ENCODE assay signal across 1 cellular context in the genomic region with DNA sequence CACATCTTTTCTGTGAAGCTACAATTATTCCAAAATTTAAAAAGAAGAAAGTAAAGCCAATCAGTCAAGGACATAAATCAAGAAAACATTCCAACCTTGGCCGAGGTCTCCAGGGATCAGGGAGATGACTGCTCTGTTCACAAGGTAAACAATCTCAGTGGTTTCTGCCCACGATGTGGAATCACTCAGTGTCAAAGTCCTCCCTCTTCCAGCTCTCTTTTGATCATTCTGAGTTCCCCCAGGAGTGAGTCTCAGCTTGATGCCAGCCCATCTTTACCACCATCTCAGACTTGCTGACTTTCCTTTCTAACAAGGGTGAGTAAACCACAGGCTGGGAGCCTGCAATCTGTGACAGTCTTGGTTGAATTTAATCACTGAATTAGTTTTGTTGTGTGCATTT.
TF ChIP-seq lines count a peak whose summit lies in the region.

No MANE protein-coding gene starts in this region.

TF ChIP-seq in HepG2, 621 proteins besides CTCF, POLR2A, EP300 and RAD21 (continued from another document and continues in another):
- TF ChIP-seq, protein P1, sequence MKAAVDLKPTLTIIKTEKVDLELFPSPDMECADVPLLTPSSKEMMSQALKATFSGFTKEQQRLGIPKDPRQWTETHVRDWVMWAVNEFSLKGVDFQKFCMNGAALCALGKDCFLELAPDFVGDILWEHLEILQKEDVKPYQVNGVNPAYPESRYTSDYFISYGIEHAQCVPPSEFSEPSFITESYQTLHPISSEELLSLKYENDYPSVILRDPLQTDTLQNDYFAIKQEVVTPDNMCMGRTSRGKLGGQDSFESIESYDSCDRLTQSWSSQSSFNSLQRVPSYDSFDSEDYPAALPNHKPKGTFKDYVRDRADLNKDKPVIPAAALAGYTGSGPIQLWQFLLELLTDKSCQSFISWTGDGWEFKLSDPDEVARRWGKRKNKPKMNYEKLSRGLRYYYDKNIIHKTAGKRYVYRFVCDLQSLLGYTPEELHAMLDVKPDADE (CRISPR knock-in tag; IDR thresholded peaks at IDR 0.05) = no peak
- TF ChIP-seq DZIP1 (CRISPR knock-in tag; IDR thresholded peaks at IDR 0.05) = no peak
- TF ChIP-seq ZNF746 (CRISPR knock-in tag; IDR thresholded peaks at IDR 0.05) = no peak
- TF ChIP-seq ZBTB49 (CRISPR knock-in tag; IDR thresholded peaks at IDR 0.05; ENCODE audit: borderline replicate concordance) = no peak
- no peak for TF ChIP-seq ZFYVE20 (CRISPR knock-in tag; IDR thresholded peaks at IDR 0.05; ENCODE audit: borderline replicate concordance, low read depth)
- TF ChIP-seq TSC22D2 (CRISPR knock-in tag; IDR thresholded peaks at IDR 0.05; ENCODE audit: borderline replicate concordance) = no peak
- TF ChIP-seq PAX8 (CRISPR knock-in tag; IDR thresholded peaks at IDR 0.05; ENCODE audit: borderline replicate concordance) = no peak
- no peak for TF ChIP-seq KDM4B (CRISPR knock-in tag; IDR thresholded peaks at IDR 0.05)
- TF ChIP-seq ZNF44 (CRISPR knock-in tag; IDR thresholded peaks at IDR 0.05) = no peak
- TF ChIP-seq TMF1 (CRISPR knock-in tag; IDR thresholded peaks at IDR 0.05; ENCODE audit: low read depth) = no peak
- no peak for TF ChIP-seq ZNF780A (CRISPR knock-in tag; IDR thresholded peaks at IDR 0.05)
- TF ChIP-seq ZNF614 (CRISPR knock-in tag; IDR thresholded peaks at IDR 0.05; ENCODE audit: borderline replicate concordance) = no peak
- TF ChIP-seq MTF1 (CRISPR knock-in tag; IDR thresholded peaks at IDR 0.05) = no peak
- TF ChIP-seq ZNF441 (CRISPR knock-in tag; IDR thresholded peaks at IDR 0.05; ENCODE audit: borderline replicate concordance) = no peak
- TF ChIP-seq ZSCAN20 (CRISPR knock-in tag; IDR thresholded peaks at IDR 0.05; ENCODE audit: borderline replicate concordance) = no peak
- TF ChIP-seq ZNF839 (CRISPR knock-in tag; IDR thresholded peaks at IDR 0.05; ENCODE audit: borderline replicate concordance) = no peak
- no peak for TF ChIP-seq ZNF572 (CRISPR knock-in tag; IDR thresholded peaks at IDR 0.05)
- no peak for TF ChIP-seq ZNF136 (CRISPR knock-in tag; IDR thresholded peaks at IDR 0.05; ENCODE audit: low read depth)
- TF ChIP-seq, protein P2, sequence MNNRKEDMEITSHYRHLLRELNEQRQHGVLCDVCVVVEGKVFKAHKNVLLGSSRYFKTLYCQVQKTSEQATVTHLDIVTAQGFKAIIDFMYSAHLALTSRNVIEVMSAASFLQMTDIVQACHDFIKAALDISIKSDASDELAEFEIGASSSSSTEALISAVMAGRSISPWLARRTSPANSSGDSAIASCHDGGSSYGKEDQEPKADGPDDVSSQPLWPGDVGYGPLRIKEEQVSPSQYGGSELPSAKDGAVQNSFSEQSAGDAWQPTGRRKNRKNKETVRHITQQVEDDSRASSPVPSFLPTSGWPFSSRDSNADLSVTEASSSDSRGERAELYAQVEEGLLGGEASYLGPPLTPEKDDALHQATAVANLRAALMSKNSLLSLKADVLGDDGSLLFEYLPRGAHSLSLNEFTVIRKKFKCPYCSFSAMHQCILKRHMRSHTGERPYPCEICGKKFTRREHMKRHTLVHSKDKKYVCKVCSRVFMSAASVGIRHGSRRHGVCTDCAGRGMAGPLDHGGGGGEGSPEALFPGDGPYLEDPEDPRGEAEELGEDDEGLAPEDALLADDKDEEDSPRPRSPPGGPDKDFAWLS (CRISPR knock-in tag; IDR thresholded peaks at IDR 0.05; ENCODE audit: borderline replicate concordance) = no peak
- peak; percentile 62 for TF ChIP-seq RXRB (CRISPR knock-in tag; IDR thresholded peaks at IDR 0.05; ENCODE audit: borderline replicate concordance)
- 0 out of 2 replicates have a peak, but pooled peaks have one; percentile 38 for TF ChIP-seq DRAP1 (CRISPR knock-in tag; IDR thresholded peaks at IDR 0.05)
- TF ChIP-seq CC2D1A (CRISPR knock-in tag; IDR thresholded peaks at IDR 0.05) = no peak
- no peak for TF ChIP-seq JDP2 (CRISPR knock-in tag; IDR thresholded peaks at IDR 0.05; ENCODE audit: borderline replicate concordance)
- TF ChIP-seq KLF9 (CRISPR knock-in tag; IDR thresholded peaks at IDR 0.05; ENCODE audit: low read depth) = no peak
- TF ChIP-seq ZNF615 (CRISPR knock-in tag; IDR thresholded peaks at IDR 0.05; ENCODE audit: borderline replicate concordance) = no peak
- TF ChIP-seq ZFP90 (CRISPR knock-in tag; IDR thresholded peaks at IDR 0.05; ENCODE audit: borderline replicate concordance) = no peak
- no peak for TF ChIP-seq TBX3 (IDR thresholded peaks at IDR 0.05; ENCODE audit: borderline replicate concordance)
- 0 out of 2 replicates have a peak, but pooled peaks have one; percentile 22 for TF ChIP-seq PATZ1 (CRISPR knock-in tag; IDR thresholded peaks at IDR 0.05)
- TF ChIP-seq ZMYM3 (CRISPR knock-in tag; IDR thresholded peaks at IDR 0.05) = no peak
- TF ChIP-seq RFX3 (CRISPR knock-in tag; IDR thresholded peaks at IDR 0.05) = no peak
- no peak for TF ChIP-seq ZNF496 (CRISPR knock-in tag; IDR thresholded peaks at IDR 0.05; ENCODE audit: insufficient replicate concordance)
- no peak for TF ChIP-seq ZNF616 (CRISPR knock-in tag; IDR thresholded peaks at IDR 0.05; ENCODE audit: low read depth)
- TF ChIP-seq ZNF331 (CRISPR knock-in tag; IDR thresholded peaks at IDR 0.05) = 0 out of 2 replicates have a peak, but pooled peaks have one; percentile 23
- TF ChIP-seq THAP9 (CRISPR knock-in tag; IDR thresholded peaks at IDR 0.05; ENCODE audit: borderline replicate concordance) = no peak
- no peak for TF ChIP-seq MIER2 (CRISPR knock-in tag; IDR thresholded peaks at IDR 0.05)
- no peak for TF ChIP-seq ZNF878 (CRISPR knock-in tag; IDR thresholded peaks at IDR 0.05)
- TF ChIP-seq CEBPB (IDR thresholded peaks at IDR 0.05; ENCODE audit: borderline replicate concordance, low read depth, low read length) = no peak
- no peak for TF ChIP-seq MBD4 (IDR thresholded peaks at IDR 0.05; ENCODE audit: borderline replicate concordance, low read length)
- TF ChIP-seq CEBPG (CRISPR knock-in tag; IDR thresholded peaks at IDR 0.05) = no peak
- no peak for TF ChIP-seq ZSCAN22 (CRISPR knock-in tag; IDR thresholded peaks at IDR 0.05)
- no peak for TF ChIP-seq ZNF724P (CRISPR knock-in tag; IDR thresholded peaks at IDR 0.05; ENCODE audit: borderline replicate concordance)
- TF ChIP-seq SNAI1 (CRISPR knock-in tag; IDR thresholded peaks at IDR 0.05; ENCODE audit: borderline replicate concordance) = no peak
- TF ChIP-seq ZNF484 (CRISPR knock-in tag; IDR thresholded peaks at IDR 0.05; ENCODE audit: borderline replicate concordance, low read depth) = no peak
- TF ChIP-seq ZNF563 (CRISPR knock-in tag; IDR thresholded peaks at IDR 0.05) = no peak
- TF ChIP-seq, protein P3, sequence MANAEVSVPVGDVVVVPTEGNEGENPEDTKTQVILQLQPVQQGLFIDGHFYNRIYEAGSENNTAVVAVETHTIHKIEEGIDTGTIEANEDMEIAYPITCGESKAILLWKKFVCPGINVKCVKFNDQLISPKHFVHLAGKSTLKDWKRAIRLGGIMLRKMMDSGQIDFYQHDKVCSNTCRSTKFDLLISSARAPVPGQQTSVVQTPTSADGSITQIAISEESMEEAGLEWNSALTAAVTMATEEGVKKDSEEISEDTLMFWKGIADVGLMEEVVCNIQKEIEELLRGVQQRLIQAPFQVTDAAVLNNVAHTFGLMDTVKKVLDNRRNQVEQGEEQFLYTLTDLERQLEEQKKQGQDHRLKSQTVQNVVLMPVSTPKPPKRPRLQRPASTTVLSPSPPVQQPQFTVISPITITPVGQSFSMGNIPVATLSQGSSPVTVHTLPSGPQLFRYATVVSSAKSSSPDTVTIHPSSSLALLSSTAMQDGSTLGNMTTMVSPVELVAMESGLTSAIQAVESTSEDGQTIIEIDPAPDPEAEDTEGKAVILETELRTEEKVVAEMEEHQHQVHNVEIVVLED (CRISPR knock-in tag; IDR thresholded peaks at IDR 0.05; ENCODE audit: borderline replicate concordance) = no peak
- TF ChIP-seq MEF2D (CRISPR knock-in tag; IDR thresholded peaks at IDR 0.05) = no peak
- TF ChIP-seq ZSCAN30 (CRISPR knock-in tag; IDR thresholded peaks at IDR 0.05) = no peak
- no peak for TF ChIP-seq FOSL1 (CRISPR knock-in tag; IDR thresholded peaks at IDR 0.05; ENCODE audit: borderline replicate concordance)
- TF ChIP-seq MIXL1 (CRISPR knock-in tag; IDR thresholded peaks at IDR 0.05) = peak; percentile 55; the same call in 1 of the 2 replicates
- no peak for TF ChIP-seq GATA4 (IDR thresholded peaks at IDR 0.05; ENCODE audit: borderline replicate concordance, low read depth)
- TF ChIP-seq HNRNPH1 (optimal IDR thresholded peaks at IDR 0.05; ENCODE audit: low read depth, low read length) = no peak
- TF ChIP-seq ZMAT5 (CRISPR knock-in tag; IDR thresholded peaks at IDR 0.05; ENCODE audit: borderline replicate concordance, low read depth) = no peak
- no peak for TF ChIP-seq ZNF619 (CRISPR knock-in tag; IDR thresholded peaks at IDR 0.05)
- no peak for TF ChIP-seq DMAP1 (CRISPR knock-in tag; IDR thresholded peaks at IDR 0.05)
